Comparison of ENCODE assay signal across 8 cellular contexts in genomic region chr4:173318648-173319211, GRCh38. TPM values are rescaled to one million over a fixed set of nuclear protein-coding genes. Genes with fewer than 3 reads are reported as not detected.
DNase-seq lines count a peak whose midpoint lies in the region; ATAC-seq and TF ChIP-seq lines count a peak whose summit lies in the region.

No MANE protein-coding gene starts in this region.

- TF ChIP-seq CTCF in cardiac muscle cell (IDR thresholded peaks at IDR 0.05; ENCODE audit: low read depth, low read length) (peak; percentile 21), Loucy (conservative IDR thresholded peaks at IDR 0.05; ENCODE audit: low read length) (0 out of 2 replicates have a peak, but pooled peaks have one; percentile 23), astrocyte of the cerebellum (IDR thresholded peaks at IDR 0.05; ENCODE audit: low read depth, low read length, missing control alignments) (no peak), GM13977 (IDR thresholded peaks at IDR 0.05; ENCODE audit: extremely low read depth, insufficient read depth, missing control alignments) (no peak)

- H3F3A ChIP-seq in Loucy (ENCODE audit: low read depth), result no peaks in the 10 kb centered on the region; the same call in 1 of the 2 replicates

- no peaks in the 10 kb centered on the region for H3K4me1 ChIP-seq in cardiac muscle cell (ENCODE audit: low read depth)
- H3K4me1 ChIP-seq in Loucy (ENCODE audit: insufficient read depth, low read length, poor library complexity, severe bottlenecking), result no peaks in the 10 kb centered on the region
- no peaks in the 10 kb centered on the region for H3K4me1 ChIP-seq in aorta (ENCODE audit: control insufficient read depth in 1 of 2, insufficient read depth in 2 of 2, low read length in 2 of 2)

- H4K20me1 ChIP-seq in Loucy (ENCODE audit: insufficient read depth, low read length, poor library complexity, severe bottlenecking), result peaks cover 3% of the 10 kb centered on the region

- H3K27me3 ChIP-seq in cardiac muscle cell, result no peaks in the 10 kb centered on the region
- no peaks in the 10 kb centered on the region for H3K27me3 ChIP-seq in Loucy (ENCODE audit: insufficient read depth, low read length, poor library complexity, severe bottlenecking)
- no peaks in the 10 kb centered on the region for H3K27me3 ChIP-seq in aorta (ENCODE audit: control insufficient read depth in 1 of 2, insufficient read depth in 2 of 2, low read length in 1 of 2)

- 13% methylated on average over 3 of the region's 3 CpGs for WGBS in aorta, 2 donors

- intact Hi-C loops in Right ventricle myocardium inferior (cut with DNase I) (loop anchor here (1.0 to 5.0 kb wide), 2 partner anchors 99 to 174 kb away; no protein-coding TSS in a partner anchor), aorta (cut with DNase I) (loop anchor here (5.0 kb wide), 2 partner anchors 174 to 179 kb away; no protein-coding TSS in a partner anchor)

- ATAC-seq in Right ventricle myocardium inferior (no peak), aorta (ENCODE audit: low FRiP score) (peak; percentile 69)

- H3K27ac ChIP-seq in cardiac muscle cell (no peak overlapping the region), aorta (ENCODE audit: low read depth in 1 of 2, low read length in 2 of 2) (no peak overlapping the region)

- no peak overlapping the region for H2AFZ ChIP-seq in Loucy (ENCODE audit: low read length)

- no peak overlapping the region for H3K4me2 ChIP-seq in Loucy (ENCODE audit: low read depth, low read length, poor library complexity, severe bottlenecking)

- H3K9ac ChIP-seq in Loucy (ENCODE audit: low read depth, low read length, poor library complexity, severe bottlenecking), result no peak overlapping the region

- H3K36me3 ChIP-seq in cardiac muscle cell (peaks cover 6% of the 10 kb centered on the region), Loucy (ENCODE audit: insufficient read depth, low read length) (peaks cover 88% of the 10 kb centered on the region), aorta (ENCODE audit: control insufficient read depth in 1 of 2, insufficient read depth in 2 of 2, low read length in 1 of 2) (peaks cover 2 to 3% of the 10 kb centered on the region in 2 donors)

- DNase-seq in cardiac muscle cell (ENCODE audit: low read depth in 1 of 2, low spot score in 1 of 2), result peak; percentile 41 to 72
- DNase-seq in Right ventricle myocardium inferior (ENCODE audit: missing footprints), result no peak
- peak; percentile 33 for DNase-seq in astrocyte of the cerebellum (ENCODE audit: low read depth)
- DNase-seq in inferior parietal cortex (ENCODE audit: extremely low spot score), result peak; percentile 72
- no peak for DNase-seq in aorta
- DNase-seq in HK-2 (ENCODE audit: unreplicated experiment), result no peak
- DNase-seq in GM13977 (ENCODE audit: low spot score), result no peak

- H3K4me3 ChIP-seq in cardiac muscle cell, result no peak overlapping the region
- no peak overlapping the region for H3K4me3 ChIP-seq in Loucy (ENCODE audit: low read length, poor library complexity, severe bottlenecking)
- H3K4me3 ChIP-seq in astrocyte of the cerebellum (ENCODE audit: low read depth, low read length), result no peak overlapping the region
- H3K4me3 ChIP-seq in aorta (ENCODE audit: low read length in 2 of 2), result no peak overlapping the region

- H3K9me3 ChIP-seq in cardiac muscle cell (ENCODE audit: low read depth) (no peaks in the 10 kb centered on the region), Loucy (ENCODE audit: insufficient read depth, low read depth, low read length) (no peaks in the 10 kb centered on the region), aorta (ENCODE audit: control insufficient read depth, low read length) (no peaks in the 10 kb centered on the region)

- no peaks in the 10 kb centered on the region for H3K79me2 ChIP-seq in Loucy (ENCODE audit: insufficient read depth, low read length)

- no peaks in the 10 kb centered on the region for H3K9me2 ChIP-seq in Loucy (replicated peaks; ENCODE audit: low read depth, low read length)

- in situ Hi-C loops in astrocyte of the cerebellum (cut with HindIII; ENCODE audit: low sequenced_read_pairs), result no loop called here
- in situ Hi-C loops in GM13977 (cut with MboI; ENCODE audit: low pct_unique_long_range_greater_than_20kb, low sequenced_read_pairs, unreplicated experiment), result loop anchor here (5.0 kb wide), 1 partner anchor 94 kb away; no protein-coding TSS in a partner anchor

RNA-seq across cellular contexts. Expression of gene HMGB2, which starts 15.4 kb away (rescaled TPM):
- total RNA-seq in cardiac muscle cell (89.0 and 443 TPM in 2 replicates), Right ventricle myocardium inferior (42.1 TPM), aorta (10 to 100 TPM; 33.0 to 42.5 TPM)
- polyA plus RNA-seq in cardiac muscle cell (195 and 728 TPM in 2 replicates), aorta (10 to 100 TPM; 70.5 to 81.7 TPM)

RNA-seq across cellular contexts. Expression of gene SAP30, which starts 52.0 kb away (rescaled TPM):
- total RNA-seq in cardiac muscle cell (42.0 and 49.7 TPM in 2 replicates), Right ventricle myocardium inferior (14.6 TPM), aorta (10 to 100 TPM; 33.4 to 34.7 TPM)
- polyA plus RNA-seq in cardiac muscle cell (49.4 and 66.1 TPM in 2 replicates), aorta (10 to 100 TPM; 19.4 to 25.7 TPM)

Comparison
In these comparisons a context has a peak if more than half of its experiments do, and no peak if none do; other contexts are left out.
1. DNase-seq: peak in cardiac muscle cell (2 of 2), astrocyte of the cerebellum (single experiment) and inferior parietal cortex (single experiment); none in Right ventricle myocardium inferior (single experiment), aorta (0 of 2), HK-2 (single experiment) and GM13977 (single experiment).
2. CTCF ChIP-seq: peak in cardiac muscle cell (single experiment) and Loucy (single experiment); none in astrocyte of the cerebellum (single experiment) and GM13977 (single experiment).